ENCODE assay signal across 22 cellular contexts in the genomic region with DNA sequence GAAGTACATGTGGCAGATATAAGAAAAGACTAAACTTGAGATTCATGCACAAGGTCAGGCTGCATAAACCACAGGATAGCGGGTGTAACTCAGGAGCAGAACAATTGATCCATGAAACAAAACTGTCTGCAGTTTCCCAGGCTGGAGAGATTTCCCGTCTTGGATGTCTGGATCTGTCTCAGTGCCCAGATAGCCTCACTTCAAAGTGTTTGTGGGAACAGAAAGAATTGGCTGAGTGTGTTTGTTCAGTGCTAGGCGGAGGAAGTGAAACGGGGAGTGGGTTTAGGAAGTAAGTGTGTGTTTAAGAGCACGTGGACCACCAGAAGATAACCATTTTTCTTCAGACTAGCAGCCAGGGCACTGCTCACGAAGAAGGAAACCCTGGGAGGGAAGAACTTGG. TPM values are rescaled to one million over a fixed set of nuclear protein-coding genes. Genes with fewer than 3 reads are reported as not detected.
DNase-seq lines count a peak whose midpoint lies in the region; ATAC-seq and TF ChIP-seq lines count a peak whose summit lies in the region.
"Had no signal": no experiment of that assay in that cellular context is flagged by ENCODE, and none has a peak within 500 bp of the region (broad histone marks: within the 10 kb centered on the region; RNA-seq: fewer than 3 reads in every experiment).

No MANE protein-coding gene starts in this region.

- H3K27ac ChIP-seq in Karpas-422 (ENCODE audit: low read length): no peak overlapping the region
- no peak overlapping the region for H3K27ac ChIP-seq in OCI-LY7 (ENCODE audit: low read depth, low read length, poor library complexity, severe bottlenecking)
- H3K27ac ChIP-seq in body of pancreas: no peak overlapping the region
- H3K27ac ChIP-seq: pancreas had no signal

- H3K9me3 Mint-ChIP-seq in glutamatergic neuron (ENCODE audit: unreplicated experiment): peaks cover 10% of the 10 kb centered on the region
- H3K9me3 Mint-ChIP-seq: naive thymus-derived CD4-positive, alpha-beta T cell had no signal

- H2AFZ ChIP-seq in Karpas-422 (ENCODE audit: low read length) (0 out of 2 replicates have a peak overlapping the region, but pooled peaks have one; percentile 3), OCI-LY7 (ENCODE audit: low read length) (peak overlapping the region; percentile 48; the same call in 1 of the 2 replicates)

- H3K79me2 ChIP-seq in Karpas-422 (ENCODE audit: low read length): no peaks in the 10 kb centered on the region
- H3K79me2 ChIP-seq in OCI-LY7 (ENCODE audit: insufficient read depth, low read depth, low read length): no peaks in the 10 kb centered on the region

- intact Hi-C loops in OCI-LY7 (cut with micrococcal nuclease; ENCODE audit: unreplicated experiment): no loop called here
- intact Hi-C loops in body of pancreas (cut with DNase I): no loop called here

- H3K9me3 ChIP-seq in Karpas-422 (ENCODE audit: low read length) (no peaks in the 10 kb centered on the region), OCI-LY7 (ENCODE audit: low read length) (no peaks in the 10 kb centered on the region), body of pancreas (no peaks in the 10 kb centered on the region), BE2C (no peaks in the 10 kb centered on the region)
- H3K9me3 ChIP-seq: heart right ventricle, pancreas had no signal

- H3K4me3 ChIP-seq in Karpas-422 (ENCODE audit: low read length) (no peak overlapping the region), OCI-LY7 (ENCODE audit: low read depth, low read length, poor library complexity, severe bottlenecking) (no peak overlapping the region), body of pancreas (no peak overlapping the region), BE2C (ENCODE audit: low read depth, low read length) (no peak overlapping the region)
- H3K4me3 ChIP-seq: heart right ventricle, pancreas, skin epidermis had no signal

- no TSS peak for BruUV-seq in OCI-LY7 (replicated peaks; lab: Mats Ljungman, UMichigan)

- TF ChIP-seq POLR2A in body of pancreas (IDR thresholded peaks at IDR 0.05): no peak

- TF ChIP-seq CTCF in OCI-LY7 (conservative IDR thresholded peaks at IDR 0.05; ENCODE audit: low read length) (no peak), glutamatergic neuron (IDR thresholded peaks at IDR 0.05; ENCODE audit: partially characterized antibody, unreplicated experiment) (no peak), body of pancreas (IDR thresholded peaks at IDR 0.05) (no peak), BE2C (IDR thresholded peaks at IDR 0.05; ENCODE audit: low read depth, low read length) (no peak)

- POLR2A ChIA-PET in OCI-LY7 (lab: Charles Lee): interaction anchor here (0.5 kb wide), 1 partner anchor 77 kb away, joined by 3 read pairs; no protein-coding TSS in a partner anchor

- H3K27me3 ChIP-seq in Karpas-422 (ENCODE audit: low read length): no peaks in the 10 kb centered on the region
- H3K27me3 ChIP-seq in body of pancreas: no peaks in the 10 kb centered on the region
- peaks cover 3% of the 10 kb centered on the region; the same call in 1 of the 2 replicates for H3K27me3 ChIP-seq in BE2C
- H3K27me3 ChIP-seq: heart right ventricle, pancreas had no signal

- H3K27me3 Mint-ChIP-seq in glutamatergic neuron (ENCODE audit: unreplicated experiment): peaks cover 6% of the 10 kb centered on the region
- H3K27me3 Mint-ChIP-seq: activated CD4-positive, alpha-beta T cell treated with anti-CD3 and anti-CD28 coated beads for 36 hours; activated naive CD8-positive, alpha-beta T cell had no signal

- H3K9ac ChIP-seq in Karpas-422 (ENCODE audit: low read length): no peak overlapping the region

- H3K4me1 ChIP-seq in Karpas-422 (ENCODE audit: low read length) (no peaks in the 10 kb centered on the region), OCI-LY7 (ENCODE audit: insufficient read depth, low read length, poor library complexity, severe bottlenecking) (no peaks in the 10 kb centered on the region), body of pancreas (no peaks in the 10 kb centered on the region), BE2C (no peaks in the 10 kb centered on the region)
- H3K4me1 ChIP-seq: pancreas had no signal

- CTCF ChIA-PET in OCI-LY7 (lab: Charles Lee; ENCODE audit: unreplicated experiment): no interaction called here

- ATAC-seq in body of pancreas: no peak
- ATAC-seq: activated CD4-positive, alpha-beta T cell treated with anti-CD3 and anti-CD28 coated beads for 36 hours; HCT116; naive thymus-derived CD4-positive, alpha-beta T cell had no signal

- H4K20me1 ChIP-seq in Karpas-422 (ENCODE audit: insufficient read depth, low read depth, low read length): no peaks in the 10 kb centered on the region
- no peaks in the 10 kb centered on the region for H4K20me1 ChIP-seq in OCI-LY7 (ENCODE audit: insufficient read depth, low read length)

- H3K4me2 ChIP-seq in Karpas-422 (ENCODE audit: low read depth, low read length, poor library complexity, severe bottlenecking) (no peak overlapping the region), OCI-LY7 (ENCODE audit: low read length) (0 out of 2 replicates have a peak overlapping the region, but pooled peaks have one; percentile 11)

- H3K4me1 Mint-ChIP-seq in glutamatergic neuron (ENCODE audit: low read depth, unreplicated experiment): peaks cover 10% of the 10 kb centered on the region

- peak overlapping the region; percentile 55 for H3K4me3 Mint-ChIP-seq in glutamatergic neuron (ENCODE audit: unreplicated experiment)
- H3K4me3 Mint-ChIP-seq: activated CD4-positive, alpha-beta T cell treated with anti-CD3 and anti-CD28 coated beads for 36 hours; activated naive CD8-positive, alpha-beta T cell; naive thymus-derived CD4-positive, alpha-beta T cell had no signal

- H3K9me2 ChIP-seq in Karpas-422 (replicated peaks; ENCODE audit: insufficient read depth, low read length) (no peaks in the 10 kb centered on the region), OCI-LY7 (ENCODE audit: insufficient read depth, low read length) (no peaks in the 10 kb centered on the region)

- H3K36me3 ChIP-seq in Karpas-422 (ENCODE audit: insufficient read depth, low read length) (no peaks in the 10 kb centered on the region), OCI-LY7 (ENCODE audit: insufficient read depth, low read length) (no peaks in the 10 kb centered on the region), body of pancreas (replicated peaks in 1 of 2; ENCODE audit: insufficient read depth in 1 of 2, low read depth in 2 of 2) (no peaks in the 10 kb centered on the region), BE2C (no peaks in the 10 kb centered on the region)
- H3K36me3 ChIP-seq: heart right ventricle, pancreas had no signal

- peaks cover 5% of the 10 kb centered on the region for H3K36me3 Mint-ChIP-seq in glutamatergic neuron (ENCODE audit: unreplicated experiment)
- H3K36me3 Mint-ChIP-seq: activated naive CD8-positive, alpha-beta T cell; naive thymus-derived CD4-positive, alpha-beta T cell had no signal

- WGBS in body of pancreas, 2 donors: 26 to 45% methylated on average over 6 of the region's 6 CpGs

- H3K27ac Mint-ChIP-seq in glutamatergic neuron (ENCODE audit: unreplicated experiment): no peak overlapping the region
- H3K27ac Mint-ChIP-seq: activated CD4-positive, alpha-beta T cell treated with anti-CD3 and anti-CD28 coated beads for 36 hours; activated naive CD8-positive, alpha-beta T cell had no signal

- DNase-seq in Karpas-422: no peak
- DNase-seq in OCI-LY7 (ENCODE audit: low spot score): no peak
- DNase-seq in glutamatergic neuron: no peak
- DNase-seq in putamen (ENCODE audit: low spot score): peak; percentile 33
- no peak for DNase-seq in ecto neural progenitor cell (ENCODE audit: low spot score)
- no peak for DNase-seq in body of pancreas
- DNase-seq in BE2C: no peak
- no peak for DNase-seq in NCI-H2196 (lab: John Stamatoyannopoulos, UW; ENCODE audit: unreplicated experiment)
- DNase-seq: activated CD4-positive, alpha-beta T cell treated with anti-CD3 and anti-CD28 coated beads for 36 hours; AML-193; heart right ventricle; Kasumi-1; naive thymus-derived CD4-positive, alpha-beta T cell; NCI-H2107; NCI-H524; pancreas; stimulated activated CD4-positive, alpha-beta T cell treated with anti-CD3 and anti-CD28 coated beads, Interleukin-2, amount 100 ng/mL, for 24 hours had no signal

RNA-seq across cellular contexts. Expression of gene RNASE10, which starts 1.4 kb away (rescaled TPM):
- not detected in 2 replicates for total RNA-seq in Karpas-422 (2014; rRNA removed; shearing (Covaris generic); ENCODE audit: low replicate concordance)
- total RNA-seq in OCI-LY7 (2014; rRNA removed; shearing (Covaris generic)): not detected in 2 replicates
- total RNA-seq in OCI-LY7 (2022): 1.5 and 1.7 TPM in 2 replicates
- 0.98 TPM for total RNA-seq in glutamatergic neuron (ENCODE audit: unreplicated experiment)
- 1 to 10 TPM in 1 of 2 donors, not detected in 1; 4.3 TPM for total RNA-seq in body of pancreas
- polyA plus RNA-seq in BE2C (2012; ENCODE audit: insufficient read depth, insufficient read length, low read depth): not detected
- total RNA-seq: HT1080, lung microvascular endothelial cell had no signal
- polyA plus RNA-seq: naive thymus-derived CD4-positive, alpha-beta T cell had no signal

RNA-seq across cellular contexts. Expression of gene PNP, which starts 34.7 kb away (rescaled TPM):
- total RNA-seq in Karpas-422 (2014; rRNA removed; shearing (Covaris generic); ENCODE audit: low replicate concordance): 104 and 138 TPM in 2 replicates
- 120 and 127 TPM in 2 replicates for total RNA-seq in OCI-LY7 (2014; rRNA removed; shearing (Covaris generic))
- total RNA-seq in OCI-LY7 (2022) (118 and 128 TPM in 2 replicates), glutamatergic neuron (ENCODE audit: unreplicated experiment) (25.9 TPM), body of pancreas (10 to 100 TPM; 20.4 to 24.9 TPM)
- 161 TPM for polyA plus RNA-seq in BE2C (2012; ENCODE audit: insufficient read depth, insufficient read length, low read depth)

RNA-seq across cellular contexts. Expression of gene PIP4P1, which starts 42.7 kb away (rescaled TPM):
- 29.4 and 45.2 TPM in 2 replicates for total RNA-seq in Karpas-422 (2014; rRNA removed; shearing (Covaris generic); ENCODE audit: low replicate concordance)
- total RNA-seq in OCI-LY7 (2014; rRNA removed; shearing (Covaris generic)): 23.3 and 26.9 TPM in 2 replicates
- total RNA-seq in OCI-LY7 (2022) (43.6 and 44.7 TPM in 2 replicates), glutamatergic neuron (ENCODE audit: unreplicated experiment) (49.1 TPM), body of pancreas (10 to 100 TPM; 12.2 to 12.5 TPM)
- polyA plus RNA-seq in BE2C (2012; ENCODE audit: insufficient read depth, insufficient read length, low read depth): 69.3 TPM

RNA-seq across cellular contexts. Expression of gene APEX1, which starts 48.9 kb away (rescaled TPM):
- total RNA-seq in Karpas-422 (2014; rRNA removed; shearing (Covaris generic); ENCODE audit: low replicate concordance): 97.8 and 118 TPM in 2 replicates
- 110 and 117 TPM in 2 replicates for total RNA-seq in OCI-LY7 (2014; rRNA removed; shearing (Covaris generic))
- total RNA-seq in OCI-LY7 (2022) (175 and 203 TPM in 2 replicates), glutamatergic neuron (ENCODE audit: unreplicated experiment) (265 TPM), body of pancreas (100 to 1,000 TPM in 1 of 2 donors, 10 to 100 TPM in 1; 86.7 to 101 TPM)
- 420 TPM for polyA plus RNA-seq in BE2C (2012; ENCODE audit: insufficient read depth, insufficient read length, low read depth)

RNA-seq across cellular contexts. Expression of gene OSGEP, which starts 49.3 kb away (rescaled TPM):
- total RNA-seq in Karpas-422 (2014; rRNA removed; shearing (Covaris generic); ENCODE audit: low replicate concordance): 63.0 and 84.1 TPM in 2 replicates
- total RNA-seq in OCI-LY7 (2014; rRNA removed; shearing (Covaris generic)): 85.2 and 86.6 TPM in 2 replicates
- 68.8 and 76.6 TPM in 2 replicates for total RNA-seq in OCI-LY7 (2022)
- 65.0 TPM for total RNA-seq in glutamatergic neuron (ENCODE audit: unreplicated experiment)
- 10 to 100 TPM; 36.1 to 53.4 TPM for total RNA-seq in body of pancreas
- polyA plus RNA-seq in BE2C (2012; ENCODE audit: insufficient read depth, insufficient read length, low read depth): 64.7 TPM
